Comparison of ENCODE assay signal across 8 cellular contexts in the genomic region with DNA sequence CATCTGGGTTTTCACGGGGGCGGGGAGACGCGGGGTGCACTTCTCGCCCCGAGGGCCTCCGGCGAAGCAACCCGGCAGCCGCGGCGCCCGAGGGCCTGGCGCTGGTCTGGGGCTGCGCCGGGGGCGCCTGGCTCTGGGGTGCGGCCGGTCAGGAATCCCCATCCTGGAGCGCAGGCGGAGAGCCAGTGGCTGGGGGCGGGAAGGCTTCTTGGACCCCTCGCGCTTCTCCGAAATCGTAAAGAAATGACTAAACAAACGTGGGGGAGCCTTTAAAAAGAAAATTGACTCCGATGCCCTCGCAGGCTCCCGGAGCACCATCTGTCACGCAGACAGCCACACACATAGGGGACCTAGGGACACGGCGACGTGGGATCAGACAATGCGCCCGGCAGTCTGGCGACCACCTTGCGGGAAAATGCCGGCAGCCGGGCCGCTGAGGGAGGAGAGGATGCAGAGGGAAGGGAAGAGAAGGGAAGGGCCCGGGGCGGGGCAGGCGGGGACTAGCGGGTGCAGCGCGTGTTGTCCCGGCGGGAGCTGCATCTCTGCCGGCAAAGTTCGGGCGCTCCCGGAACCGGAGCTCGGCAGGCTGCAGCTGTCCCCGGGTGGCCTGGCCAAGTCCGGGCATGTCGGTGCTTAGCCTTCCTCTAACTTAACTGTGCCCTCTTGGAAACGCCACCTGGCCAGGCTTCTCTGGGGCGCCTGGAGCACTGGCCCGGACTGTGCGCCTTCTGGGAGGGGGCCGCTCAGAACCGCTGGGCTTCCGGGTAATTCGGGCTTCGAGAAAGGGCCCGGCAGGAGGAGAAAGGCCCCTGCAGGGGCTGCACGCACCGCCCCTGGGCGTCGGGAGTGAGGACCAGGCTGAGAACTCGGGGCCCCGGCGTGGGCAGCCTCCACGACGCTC. TPM values are rescaled to one million over a fixed set of nuclear protein-coding genes. Genes with fewer than 3 reads are reported as not detected.
DNase-seq lines count a peak whose midpoint lies in the region; ATAC-seq, FAIRE-seq and TF ChIP-seq lines count a peak whose summit lies in the region.

No MANE protein-coding gene starts in this region.

- H3K9ac ChIP-seq in HUES64 (ENCODE audit: low read depth, low read length) (peak overlapping the region; percentile 76), keratinocyte (ENCODE audit: control insufficient read depth, extremely low read depth, insufficient read depth, low read length) (peak overlapping the region; percentile 62)

- CTCF ChIA-PET in CD8-positive, alpha-beta T cell (lab: Charles Lee): no interaction called here

- H3K9me3 ChIP-seq in CD8-positive, alpha-beta T cell (ENCODE audit: low read length): no peaks in the 10 kb centered on the region
- H3K9me3 ChIP-seq in HUES64 (ENCODE audit: insufficient read depth, low read depth, low read length) (no peaks in the 10 kb centered on the region), body of pancreas (no peaks in the 10 kb centered on the region), keratinocyte (ENCODE audit: control insufficient read depth, low read depth, low read length) (no peaks in the 10 kb centered on the region)

- H3K27ac ChIP-seq in CD8-positive, alpha-beta T cell (ENCODE audit: low read depth, low read length): no peak overlapping the region
- H3K27ac ChIP-seq in HUES64 (ENCODE audit: low read depth, low read length): peak overlapping the region; percentile 63; the same call in 1 of the 2 replicates
- H3K27ac ChIP-seq in body of pancreas: no peak overlapping the region
- H3K27ac ChIP-seq in keratinocyte (ENCODE audit: control insufficient read depth, insufficient read depth, low read length): peak overlapping the region; percentile 20

- POLR2A ChIA-PET in CD8-positive, alpha-beta T cell (lab: Charles Lee): no interaction called here

- intact Hi-C loops in CD8-positive, alpha-beta T cell (cut with DNase I, micrococcal nuclease): no loop called here
- intact Hi-C loops in body of pancreas (cut with DNase I): no loop called here

- H3K36me3 ChIP-seq in CD8-positive, alpha-beta T cell (ENCODE audit: insufficient read depth, low read length): no peaks in the 10 kb centered on the region
- H3K36me3 ChIP-seq in HUES64 (ENCODE audit: insufficient read depth, low read length): no peaks in the 10 kb centered on the region
- no peaks in the 10 kb centered on the region for H3K36me3 ChIP-seq in body of pancreas (replicated peaks in 1 of 2; ENCODE audit: insufficient read depth in 1 of 2, low read depth in 2 of 2)
- no peaks in the 10 kb centered on the region for H3K36me3 ChIP-seq in keratinocyte (ENCODE audit: control insufficient read depth in 2 of 2, extremely low read depth in 1 of 2, insufficient read depth in 2 of 2, low read length in 2 of 2)

- no peaks in the 10 kb centered on the region for H3K9me3 Mint-ChIP-seq in CD8-positive, alpha-beta T cell
- no peaks in the 10 kb centered on the region for H3K9me3 Mint-ChIP-seq in stimulated activated effector memory CD8-positive, alpha-beta T cell treated with anti-CD3 and anti-CD28 coated beads, Interleukin-12 subunit alpha, Interleukin-12 subunit beta, amount 100 ng/mL, for 72 hours

- H4K20me1 ChIP-seq in keratinocyte (ENCODE audit: control insufficient read depth, extremely low read depth, insufficient read depth, low read length): no peaks in the 10 kb centered on the region

- peak overlapping the region; percentile 86 for H3K4me2 ChIP-seq in keratinocyte (ENCODE audit: control insufficient read depth, extremely low read depth, insufficient read depth, low read depth, low read length)

- TF ChIP-seq CTCF in CD8-positive, alpha-beta T cell (IDR thresholded peaks at IDR 0.05): no peak
- TF ChIP-seq CTCF in body of pancreas (IDR thresholded peaks at IDR 0.05) (no peak), keratinocyte (optimal IDR thresholded peaks at IDR 0.05 in 1 of 3, IDR thresholded peaks at IDR 0.05 in 1 of 3, conservative IDR thresholded peaks at IDR 0.05 in 1 of 3; ENCODE audit: extremely low read depth in 1 of 3, insufficient read depth in 2 of 3, low read length in 3 of 3) (no peak)

- H3K4me1 Mint-ChIP-seq in CD8-positive, alpha-beta T cell (ENCODE audit: low read depth): peaks cover 5% of the 10 kb centered on the region
- H3K4me1 Mint-ChIP-seq in stimulated activated effector memory CD8-positive, alpha-beta T cell treated with anti-CD3 and anti-CD28 coated beads, Interleukin-12 subunit alpha, Interleukin-12 subunit beta, amount 100 ng/mL, for 72 hours: peaks cover 6% of the 10 kb centered on the region

- ATAC-seq in CD8-positive, alpha-beta T cell: no peak
- peak; percentile 45 for ATAC-seq in body of pancreas
- ATAC-seq in stimulated activated effector memory CD8-positive, alpha-beta T cell treated with anti-CD3 and anti-CD28 coated beads, Interleukin-12 subunit alpha, Interleukin-12 subunit beta, amount 100 ng/mL, for 72 hours: peak; percentile 7
- ATAC-seq in GM21786 (IDR thresholded peaks at IDR 0.05; ENCODE audit: unreplicated experiment): no peak
- ATAC-seq in HG02840 (IDR thresholded peaks at IDR 0.05; ENCODE audit: low FRiP score, unreplicated experiment): no peak
- no peak for ATAC-seq in GM18498 (IDR thresholded peaks at IDR 0.05; ENCODE audit: unreplicated experiment)

- dilution Hi-C loops in keratinocyte (cut with MboI; ENCODE audit: extremely low pct_ligation_motif_present, low sequenced_read_pairs): no loop called here

- no peak overlapping the region for H3K27ac Mint-ChIP-seq in CD8-positive, alpha-beta T cell
- H3K27ac Mint-ChIP-seq in stimulated activated effector memory CD8-positive, alpha-beta T cell treated with anti-CD3 and anti-CD28 coated beads, Interleukin-12 subunit alpha, Interleukin-12 subunit beta, amount 100 ng/mL, for 72 hours: no peak overlapping the region

- DNase-seq in CD8-positive, alpha-beta T cell: no peak
- DNase-seq in body of pancreas (peak in 3 of 4 donors; percentile 26 to 45 (median 34)), keratinocyte (ENCODE audit: low read depth, low spot score) (no peak)
- no peak for DNase-seq in stimulated activated effector memory CD8-positive, alpha-beta T cell treated with anti-CD3 and anti-CD28 coated beads, Interleukin-12 subunit alpha, Interleukin-12 subunit beta, amount 100 ng/mL, for 72 hours (ENCODE audit: low spot score in 2 of 2)

- H3K9me1 ChIP-seq in keratinocyte (ENCODE audit: control insufficient read depth, extremely low read depth, insufficient read depth, low read length): no peaks in the 10 kb centered on the region

- H3K36me3 Mint-ChIP-seq in CD8-positive, alpha-beta T cell: no peaks in the 10 kb centered on the region
- no peaks in the 10 kb centered on the region for H3K36me3 Mint-ChIP-seq in stimulated activated effector memory CD8-positive, alpha-beta T cell treated with anti-CD3 and anti-CD28 coated beads, Interleukin-12 subunit alpha, Interleukin-12 subunit beta, amount 100 ng/mL, for 72 hours

- H3K4me1 ChIP-seq in CD8-positive, alpha-beta T cell (ENCODE audit: insufficient read depth, low read length): peaks cover 5% of the 10 kb centered on the region
- H3K4me1 ChIP-seq in HUES64 (ENCODE audit: insufficient read depth, low read length): peaks cover 13% of the 10 kb centered on the region
- H3K4me1 ChIP-seq in body of pancreas: peaks cover 25% of the 10 kb centered on the region
- H3K4me1 ChIP-seq in keratinocyte (ENCODE audit: control insufficient read depth, extremely low read depth, insufficient read depth, low read length): peaks cover 13% of the 10 kb centered on the region

- H3K4me3 ChIP-seq in CD8-positive, alpha-beta T cell (ENCODE audit: low read depth, low read length): no peak overlapping the region
- peak overlapping the region; percentile 70 for H3K4me3 ChIP-seq in HUES64 (ENCODE audit: low read length)
- no peak overlapping the region for H3K4me3 ChIP-seq in body of pancreas
- H3K4me3 ChIP-seq in keratinocyte (ENCODE audit: control insufficient read depth in 2 of 3, extremely low read depth in 1 of 3, insufficient read depth in 2 of 3, low read depth in 1 of 3, low read length in 3 of 3): peak overlapping the region; percentile 37 to 66 (median 65)

- peaks cover 66% of the 10 kb centered on the region for H3K27me3 Mint-ChIP-seq in CD8-positive, alpha-beta T cell (ENCODE audit: low read depth)

- FAIRE-seq in keratinocyte (lab: Jason Lieb, UNC): no peak

- peak overlapping the region; percentile 55 for H3K4me3 Mint-ChIP-seq in CD8-positive, alpha-beta T cell
- H3K4me3 Mint-ChIP-seq in stimulated activated effector memory CD8-positive, alpha-beta T cell treated with anti-CD3 and anti-CD28 coated beads, Interleukin-12 subunit alpha, Interleukin-12 subunit beta, amount 100 ng/mL, for 72 hours: peak overlapping the region; percentile 62

- H2AFZ ChIP-seq in keratinocyte (ENCODE audit: control insufficient read depth, low read length): peak overlapping the region; percentile 82

- no peak for TF ChIP-seq POLR2A in body of pancreas (IDR thresholded peaks at IDR 0.05)

- no peaks in the 10 kb centered on the region for H3K79me2 ChIP-seq in keratinocyte (ENCODE audit: control insufficient read depth, insufficient read depth, low read length)

- under 1% methylated on average over 77 of the region's 77 CpGs for WGBS in HUES64
- 1% methylated on average over 25 to 74 of the region's 77 CpGs for WGBS in body of pancreas, 2 donors

- peaks cover 21% of the 10 kb centered on the region for H3K27me3 ChIP-seq in CD8-positive, alpha-beta T cell (ENCODE audit: insufficient read depth, low read length)
- H3K27me3 ChIP-seq in HUES64 (ENCODE audit: insufficient read depth, low read length): peaks cover 80% of the 10 kb centered on the region
- peaks cover 0 to 55% of the 10 kb centered on the region in 2 donors for H3K27me3 ChIP-seq in body of pancreas
- H3K27me3 ChIP-seq in keratinocyte (ENCODE audit: control insufficient read depth, extremely low read depth, insufficient read depth, low read length): peaks cover 34% of the 10 kb centered on the region

RNA-seq across cellular contexts. Expression of a gene that starts 1.9 kb away (rescaled TPM):
- not detected for total RNA-seq in CD8-positive, alpha-beta T cell
- 1.3 TPM for polyA plus RNA-seq in HUES64 (2013, experiment 1 of 2)
- polyA plus RNA-seq in HUES64 (2013, experiment 2 of 2): 1.8 TPM
- not detected for total RNA-seq in body of pancreas
- 0.19 to 0.27 TPM (median 0.21 TPM) in 3 replicates for polyA plus RNA-seq in keratinocyte
- polyA plus RNA-seq in keratinocyte (2011; ENCODE audit: low read depth): 0.25 TPM
- 0.13 TPM in 2 replicates for polyA plus RNA-seq in keratinocyte (2011; cell fraction: cytosol; rRNA removed)
- 0.59 and 0.63 TPM in 2 replicates for polyA plus RNA-seq in keratinocyte (2011; cell fraction: nucleus; rRNA removed)
- 0.39 and 0.79 TPM in 2 replicates for polyA plus RNA-seq in keratinocyte (2012; ENCODE audit: low replicate concordance)
- 0.16 TPM in 1 of 3 replicates, not detected in the others for polyA minus RNA-seq in keratinocyte
- not detected for polyA minus RNA-seq in keratinocyte (2011; cell fraction: cytosol; rRNA and poly(A)+ RNA removed)
- 0.11 and 0.16 TPM in 2 replicates for polyA minus RNA-seq in keratinocyte (2011; cell fraction: nucleus; rRNA and poly(A)+ RNA removed)

Comparison
In these comparisons a context has a peak if more than half of its experiments do, and no peak if none do; other contexts are left out.
1. ATAC-seq: peak in body of pancreas (single experiment) and stimulated activated effector memory CD8-positive, alpha-beta T cell treated with anti-CD3 and anti-CD28 coated beads, Interleukin-12 subunit alpha, Interleukin-12 subunit beta, amount 100 ng/mL, for 72 hours (single experiment); none in CD8-positive, alpha-beta T cell (single experiment), GM21786 (single experiment), HG02840 (single experiment) and GM18498 (single experiment).
2. DNase-seq: peak in body of pancreas (3 of 4); none in CD8-positive, alpha-beta T cell (0 of 7), keratinocyte (single experiment) and stimulated activated effector memory CD8-positive, alpha-beta T cell treated with anti-CD3 and anti-CD28 coated beads, Interleukin-12 subunit alpha, Interleukin-12 subunit beta, amount 100 ng/mL, for 72 hours (0 of 2).
3. H3K27ac ChIP-seq: peak in HUES64 (single experiment) and keratinocyte (single experiment); none in CD8-positive, alpha-beta T cell (single experiment) and body of pancreas (0 of 4).
4. H3K4me3 ChIP-seq: peak in HUES64 (single experiment) and keratinocyte (3 of 3); none in CD8-positive, alpha-beta T cell (single experiment) and body of pancreas (0 of 2).